1 cellular context compared by ENCODE assay signal in the genomic region with DNA sequence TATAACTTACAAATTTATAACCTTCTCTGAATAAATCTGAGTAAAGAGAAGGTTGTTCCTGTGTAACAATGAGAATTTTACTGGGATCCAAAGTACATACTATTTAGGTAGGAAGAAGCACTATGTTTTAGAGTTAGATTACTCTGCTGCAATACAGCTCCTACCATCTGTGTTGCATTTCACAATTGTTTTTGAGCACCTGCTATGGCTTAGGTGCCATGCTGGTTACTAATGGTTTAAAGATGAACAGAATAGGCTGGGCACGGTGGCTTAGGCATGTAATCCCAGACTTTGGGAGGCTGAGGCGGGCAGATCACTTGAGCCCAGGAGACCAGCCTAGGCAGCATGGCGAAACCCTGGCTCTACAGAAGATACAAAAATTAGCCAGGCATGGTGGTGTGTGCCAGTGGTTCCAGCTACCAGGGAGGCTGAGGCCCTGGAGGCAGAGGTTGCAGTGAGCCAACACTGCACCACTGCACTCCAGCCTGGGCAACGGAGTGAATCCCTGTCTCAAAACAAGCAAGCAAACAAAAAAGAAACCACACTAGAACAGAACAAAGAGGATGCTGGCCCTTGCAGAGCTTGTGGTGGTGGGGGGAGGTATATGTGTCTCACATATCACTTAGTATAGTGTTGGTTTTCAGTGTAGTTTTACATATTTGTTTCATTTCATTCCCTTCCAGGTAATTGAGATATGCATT.
TF ChIP-seq lines count a peak whose summit lies in the region.

No MANE protein-coding gene starts in this region.

TF ChIP-seq in GM23338, 12 proteins besides CTCF, POLR2A, EP300 and RAD21:
- TF ChIP-seq POLR2AphosphoS5 (IDR thresholded peaks at IDR 0.05; ENCODE audit: low read depth) = no peak
- TF ChIP-seq STAT1 (IDR thresholded peaks at IDR 0.05; ENCODE audit: unreplicated experiment) = no peak
- TF ChIP-seq CREB1 (CRISPR knock-in tag; IDR thresholded peaks at IDR 0.05; ENCODE audit: low read depth) = no peak
